Comparison of ENCODE assay signal across 1 cellular context in genomic region chr3:177203016-177203415, GRCh38.
A peak's percentile ranks its signal among the peaks of the same experiment; 100 is the strongest.
TF ChIP-seq lines count a peak whose summit lies in the region.

No MANE protein-coding gene starts in this region.

TF ChIP-seq in HepG2, 621 proteins besides CTCF, POLR2A, EP300 and RAD21:
- TF ChIP-seq NFYC (CRISPR knock-in tag; IDR thresholded peaks at IDR 0.05) (peak; percentile 53), NFYB (CRISPR knock-in tag; IDR thresholded peaks at IDR 0.05) (peak; percentile 21; the same call in 1 of the 2 replicates)
